ENCODE assay signal across 19 cellular contexts in the genomic region with DNA sequence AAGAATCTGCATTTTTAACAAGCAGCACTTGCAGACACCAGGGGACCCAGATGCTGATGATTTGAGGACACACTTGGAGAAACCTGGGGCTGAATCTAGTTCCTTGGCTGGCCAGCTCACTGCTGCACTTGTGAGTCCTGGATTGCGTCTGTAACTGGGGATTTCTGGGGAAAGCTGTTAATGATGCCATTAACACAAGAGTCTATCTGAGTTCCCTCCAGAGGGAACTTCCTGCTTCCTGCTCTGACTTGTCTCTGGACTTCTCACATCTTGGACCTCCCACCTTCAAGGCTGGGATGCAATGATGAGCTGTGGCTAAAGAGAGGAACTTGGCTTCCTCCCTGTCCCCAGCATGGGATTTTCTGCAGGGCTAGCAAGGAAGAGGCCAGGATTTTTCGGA.
"Had no signal": no experiment of that assay in that cellular context is flagged by ENCODE, and none has a peak within 500 bp of the region (broad histone marks: within the 10 kb centered on the region; RNA-seq: fewer than 3 reads in every experiment).

No MANE protein-coding gene starts in this region.

- H3K9me3 ChIP-seq: Peyer's patch, SJSA1 had no signal

- H3K27me3 ChIP-seq: Peyer's patch, SJSA1 had no signal

- H3K27ac ChIP-seq: Peyer's patch, RWPE1, SJSA1 had no signal

- FAIRE-seq: TTC549 had no signal

- H3K4me3 ChIP-seq: Peyer's patch, SJSA1 had no signal

- DNase-seq: activated CD4-positive, alpha-beta memory T cell treated with anti-CD3 and anti-CD28 coated beads, Interleukin-2, amount 10 ng/mL, durations not matched to agents 7 days and 5 days; activated CD4-positive, alpha-beta T cell treated with anti-CD3 and anti-CD28 coated beads, Interleukin-2, amount 50 U/mL, for 1 hour; activated CD4-positive, CD25-positive, alpha-beta regulatory T cell; activated T-cell treated with anti-CD3 and anti-CD28 coated beads for 4 hours; activated T-cell treated with anti-CD3 and anti-CD28 coated beads, Interleukin-2, amount 50 U/mL, for 72 hours; aorta; IMR-90; Kasumi-1; KBM-7; NCI-H1105 treated with DMSO at 0.1 percent for 48 hours; NCI-H1436 treated with DMSO at 0.1 percent for 48 hours; NCI-H187; NCI-H2081; NCI-H524; Peyer's patch; SHP77 had no signal

- H3K4me1 ChIP-seq: Peyer's patch, SJSA1 had no signal

- H3K36me3 ChIP-seq: Peyer's patch, SJSA1 had no signal

- ATAC-seq: activated T-cell treated with anti-CD3 and anti-CD28 coated beads, Interleukin-2, amount 50 U/mL, for 72 hours had no signal
